7 cellular contexts compared by ENCODE assay signal in the genomic region with DNA sequence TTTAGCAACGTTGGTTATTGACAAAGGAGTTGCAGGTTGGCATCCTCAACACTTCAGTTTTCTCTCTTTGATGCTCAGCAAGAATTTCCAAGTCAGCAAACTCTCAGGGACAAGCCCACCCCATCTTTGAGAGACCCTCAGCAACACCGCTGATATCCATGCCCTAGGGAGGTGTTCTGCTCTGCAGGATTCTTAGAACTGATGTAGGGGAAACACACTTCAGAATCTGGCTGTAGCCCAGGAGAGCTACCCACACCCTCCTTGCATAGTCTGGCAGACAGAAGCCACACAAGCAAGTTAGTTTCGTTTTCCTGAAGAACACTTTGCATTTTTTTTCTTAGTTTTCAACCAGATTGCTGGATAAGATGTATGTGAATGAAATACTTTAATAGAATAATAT. TPM values are rescaled to one million over a fixed set of nuclear protein-coding genes. Genes with fewer than 3 reads are reported as not detected.
DNase-seq lines count a peak whose midpoint lies in the region; ATAC-seq and TF ChIP-seq lines count a peak whose summit lies in the region.

No MANE protein-coding gene starts in this region.

- peaks cover 6% of the 10 kb centered on the region for H3K9me3 Mint-ChIP-seq in activated T-helper 17 cell treated with anti-CD3 and anti-CD28 coated beads, Interleukin-2, amount 50 U/mL, for 72 hours

- H3K36me3 ChIP-seq in spleen = peaks cover 0 to 37% (median 27%) of the 10 kb centered on the region in 6 donors

- H3K36me3 Mint-ChIP-seq in activated T-helper 17 cell treated with anti-CD3 and anti-CD28 coated beads, Interleukin-2, amount 50 U/mL, for 72 hours (ENCODE audit: low read depth) = no peaks in the 10 kb centered on the region

- no peak for TF ChIP-seq CTCF in spleen (IDR thresholded peaks at IDR 0.05 in 8 of 11, conservative IDR thresholded peaks at IDR 0.05 in 3 of 11)

- H3K4me1 ChIP-seq in spleen = peaks cover 8 to 64% (median 31%) of the 10 kb centered on the region in 6 donors

- DNase-seq in NCI-H460 (ENCODE audit: extremely low read depth, low read depth) (peak; percentile 8), Right ventricle myocardium superior (no peak), spleen (peak; percentile 64), DMS114 treated with DMSO at 0.1 percent for 48 hours (lab: John Stamatoyannopoulos, UW; ENCODE audit: unreplicated experiment) (no peak)

- peak overlapping the region; percentile 55 to 86 (median 82) for H3K27ac ChIP-seq in spleen

- H3K27ac Mint-ChIP-seq in activated T-helper 17 cell treated with anti-CD3 and anti-CD28 coated beads, Interleukin-2, amount 50 U/mL, for 72 hours = peak overlapping the region; percentile 98

- WGBS in spleen, 5 donors = 0 to 4% (median 0%) methylated on average over 3 of the region's 3 CpGs

- H3K27me3 ChIP-seq in spleen (replicated peaks in 1 of 7) = no peaks in the 10 kb centered on the region

- H3K9me3 ChIP-seq in spleen = no peaks in the 10 kb centered on the region

- peak overlapping the region; percentile 92 for H3K4me3 Mint-ChIP-seq in activated T-helper 17 cell treated with anti-CD3 and anti-CD28 coated beads, Interleukin-2, amount 50 U/mL, for 72 hours

- peaks cover 26% of the 10 kb centered on the region for H3K4me1 Mint-ChIP-seq in activated T-helper 17 cell treated with anti-CD3 and anti-CD28 coated beads, Interleukin-2, amount 50 U/mL, for 72 hours

- ATAC-seq in GM18508 (IDR thresholded peaks at IDR 0.05; ENCODE audit: insufficient read depth, unreplicated experiment) (peak; percentile 69), HG02678 (IDR thresholded peaks at IDR 0.05; ENCODE audit: unreplicated experiment) (peak; percentile 83), Right ventricle myocardium superior (ENCODE audit: poor library complexity) (peak; percentile 89)
- ATAC-seq in activated T-helper 17 cell treated with anti-CD3 and anti-CD28 coated beads, Interleukin-2, amount 50 U/mL, for 72 hours (replicated peaks) = peak; percentile 88

- intact Hi-C loops in Right ventricle myocardium superior (cut with DNase I) = no loop called here
- intact Hi-C loops in spleen (cut with DNase I; ENCODE audit: low total_unique reads) = no loop called here

- no peak for TF ChIP-seq POLR2A in spleen (IDR thresholded peaks at IDR 0.05)

- peak overlapping the region; percentile 36 to 71 (median 52) for H3K4me3 ChIP-seq in spleen

- no peaks in the 10 kb centered on the region for H3K27me3 Mint-ChIP-seq in activated T-helper 17 cell treated with anti-CD3 and anti-CD28 coated beads, Interleukin-2, amount 50 U/mL, for 72 hours

RNA-seq across cellular contexts. Expression of a gene that starts 0.8 kb away (rescaled TPM):
- total RNA-seq in NCI-H460 (2014; rRNA removed; shearing (Covaris generic)) = 3.8 and 4.7 TPM in 2 replicates
- 2.1 and 2.6 TPM in 2 replicates for polyA plus RNA-seq in NCI-H460 (2014; cell fraction: nucleus; rRNA removed)
- 10 to 100 TPM; 23.9 to 28.1 TPM for total RNA-seq in activated T-helper 17 cell treated with anti-CD3 and anti-CD28 coated beads, Interleukin-2, amount 50 U/mL, for 72 hours
- total RNA-seq in Right ventricle myocardium superior (3.7 TPM), spleen (10 to 100 TPM; 34.8 to 61.3 (median 52.7) TPM)
- polyA plus RNA-seq in spleen = 10 to 100 TPM in 2 of 3 donors, 1 to 10 TPM in 1; 8.5 to 13.0 (median 12.0) TPM

RNA-seq across cellular contexts. Expression of a gene that starts 29.6 kb away (rescaled TPM):
- 4.8 and 5.2 TPM in 2 replicates for total RNA-seq in NCI-H460 (2014; rRNA removed; shearing (Covaris generic))
- 0.96 and 0.98 TPM in 2 replicates for polyA plus RNA-seq in NCI-H460 (2014; cell fraction: nucleus; rRNA removed)
- total RNA-seq in activated T-helper 17 cell treated with anti-CD3 and anti-CD28 coated beads, Interleukin-2, amount 50 U/mL, for 72 hours = 10 to 100 TPM; 23.1 to 35.7 TPM
- total RNA-seq in Right ventricle myocardium superior (2.7 TPM), spleen (10 to 100 TPM; 27.8 to 44.8 (median 33.1) TPM)
- 1 to 10 TPM; 7.0 to 8.2 (median 7.1) TPM for polyA plus RNA-seq in spleen

Comparison
In these comparisons a context has a peak if more than half of its experiments do, and no peak if none do; other contexts are left out.
1. DNase-seq: peak in NCI-H460 (single experiment) and spleen (single experiment); none in Right ventricle myocardium superior (single experiment) and DMS114 treated with DMSO at 0.1 percent for 48 hours (single experiment).
2. Peak in every context shown above with its lines, with median percentiles within 50 percentile points of each other: ATAC-seq.